Comparison of ENCODE assay signal across 16 cellular contexts in the genomic region with DNA sequence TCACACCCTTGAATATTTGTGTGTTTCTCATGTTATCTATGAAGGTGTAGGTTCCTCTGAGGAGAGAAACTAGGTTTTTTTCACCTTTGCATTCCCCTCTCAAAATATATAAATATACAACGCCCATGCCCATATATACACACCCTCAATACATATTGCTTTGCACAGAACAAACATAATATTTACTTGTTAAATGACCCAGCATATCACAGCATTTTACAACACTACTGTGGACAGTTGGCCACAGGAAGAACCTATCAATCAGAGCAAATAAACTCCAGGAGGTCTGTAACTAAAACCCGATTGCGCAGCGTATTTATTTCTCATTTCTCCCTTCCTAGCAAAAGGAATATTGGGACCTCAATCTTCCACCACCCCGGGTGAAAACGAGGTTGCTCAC.
A peak's percentile ranks its signal among the peaks of the same experiment; 100 is the strongest.
DNase-seq lines count a peak whose midpoint lies in the region; ATAC-seq and TF ChIP-seq lines count a peak whose summit lies in the region.
"Had no signal": no experiment of that assay in that cellular context is flagged by ENCODE, and none has a peak within 500 bp of the region (broad histone marks: within the 10 kb centered on the region; RNA-seq: fewer than 3 reads in every experiment).

No MANE protein-coding gene starts in this region.

- intact Hi-C loops in PC-3 (cut with micrococcal nuclease) = no loop called here
- intact Hi-C loops in mucosa of descending colon (cut with DNase I, micrococcal nuclease) = no loop called here
- intact Hi-C loops in transverse colon (cut with DNase I; ENCODE audit: low total_unique reads) = no loop called here

- peaks cover 12% of the 10 kb centered on the region for H3K4me1 ChIP-seq in PC-3 (ENCODE audit: insufficient read depth, low read length)
- H3K4me1 ChIP-seq in mucosa of descending colon (ENCODE audit: low read depth) = no peaks in the 10 kb centered on the region
- H3K4me1 ChIP-seq in transverse colon = peaks cover 0 to 5% (median 0%) of the 10 kb centered on the region in 4 donors
- H3K4me1 ChIP-seq: BLaER1 treated with 17β-estradiol and CSF1 and Interleukin-3, amounts not matched to agents 10 nM and 100 nM had no signal

- H3K4me2 ChIP-seq in PC-3 (ENCODE audit: low read length) = 0 out of 2 replicates have a peak overlapping the region, but pooled peaks have one; percentile 24
- H3K4me2 ChIP-seq: BLaER1 treated with 17β-estradiol and CSF1 and Interleukin-3, amounts not matched to agents 10 nM and 100 nM had no signal

- no peaks in the 10 kb centered on the region for H3K36me3 ChIP-seq in PC-3 (ENCODE audit: low read depth, low read length)
- no peaks in the 10 kb centered on the region for H3K36me3 ChIP-seq in mucosa of descending colon (ENCODE audit: low read depth)
- H3K36me3 ChIP-seq in transverse colon = no peaks in the 10 kb centered on the region
- H3K36me3 ChIP-seq: BLaER1 treated with 17β-estradiol and CSF1 and Interleukin-3, amounts not matched to agents 10 nM and 100 nM had no signal

- POLR2A ChIA-PET in PC-3 (lab: Charles Lee; ENCODE audit: unreplicated experiment) = no interaction called here

- in situ Hi-C loops in transverse colon (cut with MboI; ENCODE audit: low pct_ligation_motif_present in 1 of 4, low pct_unique_long_range_greater_than_20kb in 1 of 4, low sequenced_read_pairs in 3 of 4) = no loop called here

- no peak overlapping the region for H3K9ac ChIP-seq in PC-3 (ENCODE audit: low read length)
- H3K9ac ChIP-seq: BLaER1 treated with 17β-estradiol and CSF1 and Interleukin-3, amounts not matched to agents 10 nM and 100 nM had no signal

- no peaks in the 10 kb centered on the region for H3K9me2 ChIP-seq in PC-3 (replicated peaks; ENCODE audit: low read length)

- no peak for ATAC-seq in PC-3
- peak; percentile 93 for ATAC-seq in mucosa of descending colon
- ATAC-seq in GM19035 (IDR thresholded peaks at IDR 0.05; ENCODE audit: unreplicated experiment) = no peak
- ATAC-seq: CD8-positive, alpha-beta T cell; HCT116 had no signal

- BruUV-seq in PC-3 (replicated peaks; lab: Mats Ljungman, UMichigan) = no TSS peak

- no peak for TF ChIP-seq CTCF in LNCaP clone FGC (IDR thresholded peaks at IDR 0.05; ENCODE audit: control insufficient read depth, extremely low read depth, insufficient read depth)
- TF ChIP-seq CTCF in PC-3 (conservative IDR thresholded peaks at IDR 0.05; ENCODE audit: low read depth, low read length) = no peak
- TF ChIP-seq CTCF in mucosa of descending colon (IDR thresholded peaks at IDR 0.05) = no peak
- no peak for TF ChIP-seq CTCF in transverse colon (IDR thresholded peaks at IDR 0.05)

- no peak for TF ChIP-seq EP300 in transverse colon (IDR thresholded peaks at IDR 0.05; ENCODE audit: low read depth)

- peak overlapping the region; percentile 42; the same call in 1 of the 2 replicates for H2AFZ ChIP-seq in PC-3 (ENCODE audit: low read length)

- no peaks in the 10 kb centered on the region for H3F3A ChIP-seq in PC-3 (ENCODE audit: low read length, unreplicated experiment)

- CTCF ChIA-PET in PC-3 (lab: Charles Lee) = no interaction called here

- H3K27ac ChIP-seq in PC-3 (ENCODE audit: low read length) = no peak overlapping the region
- H3K27ac ChIP-seq in transverse colon = no peak overlapping the region
- H3K27ac ChIP-seq: BLaER1 treated with 17β-estradiol and CSF1 and Interleukin-3, amounts not matched to agents 10 nM and 100 nM had no signal

- H3K4me3 ChIP-seq in LNCaP clone FGC (ENCODE audit: low read depth, low read length) (no peak overlapping the region), PC-3 (ENCODE audit: low read length) (no peak overlapping the region), mucosa of descending colon (no peak overlapping the region), transverse colon (no peak overlapping the region)
- H3K4me3 ChIP-seq: BLaER1 treated with 17β-estradiol and CSF1 and Interleukin-3, amounts not matched to agents 10 nM and 100 nM had no signal

- peaks cover 17% of the 10 kb centered on the region; the same call in 1 of the 2 replicates for H3K9me3 ChIP-seq in PC-3 (ENCODE audit: low read length)
- peaks cover 7% of the 10 kb centered on the region for H3K9me3 ChIP-seq in mucosa of descending colon
- H3K9me3 ChIP-seq in transverse colon = peaks cover 5 to 6% of the 10 kb centered on the region in 2 donors

- H3K27me3 ChIP-seq in PC-3 (ENCODE audit: low read length) (no peaks in the 10 kb centered on the region), transverse colon (no peaks in the 10 kb centered on the region)
- H3K27me3 ChIP-seq: BLaER1 treated with 17β-estradiol and CSF1 and Interleukin-3, amounts not matched to agents 10 nM and 100 nM had no signal

- H4K20me1 ChIP-seq in PC-3 (ENCODE audit: low read length) = no peaks in the 10 kb centered on the region
- H4K20me1 ChIP-seq: BLaER1 treated with 17β-estradiol and CSF1 and Interleukin-3, amounts not matched to agents 10 nM and 100 nM had no signal

- 54 to 57% methylated on average over 5 to 6 of the region's 6 CpGs for WGBS in transverse colon (ENCODE audit: low coverage in 1 of 2), 2 donors

- TF ChIP-seq POLR2A in transverse colon (IDR thresholded peaks at IDR 0.05) = no peak

- DNase-seq in DMS53 treated with DMSO at 0.1 percent for 48 hours (lab: John Stamatoyannopoulos, UW; ENCODE audit: unreplicated experiment) = peak; percentile 8
- DNase-seq in LNCaP clone FGC (ENCODE audit: low read depth) = peak; percentile 25
- DNase-seq in PC-3 = peak; percentile 40
- DNase-seq in mucosa of descending colon = peak in 1 of 3 donors; percentile 7
- no peak for DNase-seq in transverse colon
- DNase-seq in NCI-H2081 treated with DMSO at 0.1 percent for 48 hours (lab: John Stamatoyannopoulos, UW) = no peak
- DNase-seq: Calu3; CD8-positive, alpha-beta T cell; GDM1; GOT3; H7; HFFc6; KBM-7 had no signal

- no peaks in the 10 kb centered on the region for H3K79me2 ChIP-seq in PC-3 (ENCODE audit: low read length)

Comparison
In these comparisons a context has a peak if more than half of its experiments do, and no peak if none do; other contexts are left out.
1. DNase-seq: peak in DMS53 treated with DMSO at 0.1 percent for 48 hours (single experiment), LNCaP clone FGC (single experiment) and PC-3 (single experiment); none in transverse colon (single experiment) and NCI-H2081 treated with DMSO at 0.1 percent for 48 hours (single experiment).